ENCODE assay signal across 10 cellular contexts in genomic region chr7:140053812-140054539, GRCh38. TPM values are rescaled to one million over a fixed set of nuclear protein-coding genes. Genes with fewer than 3 reads are reported as not detected.
DNase-seq lines count a peak whose midpoint lies in the region; ATAC-seq, FAIRE-seq and TF ChIP-seq lines count a peak whose summit lies in the region.
"Had no signal": no experiment of that assay in that cellular context is flagged by ENCODE, and none has a peak within 500 bp of the region (broad histone marks: within the 10 kb centered on the region; RNA-seq: fewer than 3 reads in every experiment).

No MANE protein-coding gene starts in this region.

- H3K4me3 Mint-ChIP-seq in activated naive CD8-positive, alpha-beta T cell = no peak overlapping the region
- H3K4me3 Mint-ChIP-seq in glutamatergic neuron (ENCODE audit: unreplicated experiment) = no peak overlapping the region
- H3K4me3 Mint-ChIP-seq: neural crest cell had no signal

- H3K27ac Mint-ChIP-seq in activated naive CD8-positive, alpha-beta T cell = peak overlapping the region; percentile 47
- H3K27ac Mint-ChIP-seq in glutamatergic neuron (ENCODE audit: unreplicated experiment) = no peak overlapping the region

- FAIRE-seq in GM18507 (lab: Jason Lieb, UNC) = peak; percentile 67

- DNase-seq in GM18507 (ENCODE audit: extremely low spot score, insufficient read length, low read depth) (no peak), retina (no peak), NCI-H1694 (lab: John Stamatoyannopoulos, UW) (no peak), glutamatergic neuron (no peak)
- no peak for DNase-seq in activated CD8-positive, alpha-beta memory T cell treated with anti-CD3 and anti-CD28 coated beads, Interleukin-2, amount 50 U/mL, for 48 hours
- DNase-seq: activated CD4-positive, alpha-beta T cell treated with anti-CD3 and anti-CD28 coated beads, Interleukin-2, amount 50 U/mL, for 1 hour had no signal

- ATAC-seq in GM19468 (IDR thresholded peaks at IDR 0.05; ENCODE audit: extremely low read depth, unreplicated experiment) (peak; percentile 83), HG03095 (IDR thresholded peaks at IDR 0.05; ENCODE audit: unreplicated experiment) (peak; percentile 94)

- H3K9me3 Mint-ChIP-seq in activated naive CD8-positive, alpha-beta T cell (ENCODE audit: low read depth) = no peaks in the 10 kb centered on the region
- no peaks in the 10 kb centered on the region for H3K9me3 Mint-ChIP-seq in glutamatergic neuron (ENCODE audit: unreplicated experiment)
- H3K9me3 Mint-ChIP-seq: neural crest cell had no signal

- H3K4me1 Mint-ChIP-seq in activated naive CD8-positive, alpha-beta T cell (ENCODE audit: low read depth) = peaks cover 35% of the 10 kb centered on the region
- H3K4me1 Mint-ChIP-seq in glutamatergic neuron (ENCODE audit: low read depth, unreplicated experiment) = no peaks in the 10 kb centered on the region
- H3K4me1 Mint-ChIP-seq: neural crest cell had no signal

- H3K36me3 Mint-ChIP-seq in activated naive CD8-positive, alpha-beta T cell = peaks cover 15% of the 10 kb centered on the region
- H3K36me3 Mint-ChIP-seq in glutamatergic neuron (ENCODE audit: unreplicated experiment) = no peaks in the 10 kb centered on the region

- H3K27me3 Mint-ChIP-seq in activated naive CD8-positive, alpha-beta T cell = no peaks in the 10 kb centered on the region
- H3K27me3 Mint-ChIP-seq in glutamatergic neuron (ENCODE audit: unreplicated experiment) = peaks cover 2% of the 10 kb centered on the region

- no peak for TF ChIP-seq CTCF in glutamatergic neuron (IDR thresholded peaks at IDR 0.05; ENCODE audit: partially characterized antibody, unreplicated experiment)

RNA-seq across cellular contexts. Expression of gene PARP12, which starts 8.8 kb away (rescaled TPM):
- total RNA-seq in glutamatergic neuron (ENCODE audit: unreplicated experiment) = 0.15 TPM
